1 cellular context compared by ENCODE assay signal in the genomic region with DNA sequence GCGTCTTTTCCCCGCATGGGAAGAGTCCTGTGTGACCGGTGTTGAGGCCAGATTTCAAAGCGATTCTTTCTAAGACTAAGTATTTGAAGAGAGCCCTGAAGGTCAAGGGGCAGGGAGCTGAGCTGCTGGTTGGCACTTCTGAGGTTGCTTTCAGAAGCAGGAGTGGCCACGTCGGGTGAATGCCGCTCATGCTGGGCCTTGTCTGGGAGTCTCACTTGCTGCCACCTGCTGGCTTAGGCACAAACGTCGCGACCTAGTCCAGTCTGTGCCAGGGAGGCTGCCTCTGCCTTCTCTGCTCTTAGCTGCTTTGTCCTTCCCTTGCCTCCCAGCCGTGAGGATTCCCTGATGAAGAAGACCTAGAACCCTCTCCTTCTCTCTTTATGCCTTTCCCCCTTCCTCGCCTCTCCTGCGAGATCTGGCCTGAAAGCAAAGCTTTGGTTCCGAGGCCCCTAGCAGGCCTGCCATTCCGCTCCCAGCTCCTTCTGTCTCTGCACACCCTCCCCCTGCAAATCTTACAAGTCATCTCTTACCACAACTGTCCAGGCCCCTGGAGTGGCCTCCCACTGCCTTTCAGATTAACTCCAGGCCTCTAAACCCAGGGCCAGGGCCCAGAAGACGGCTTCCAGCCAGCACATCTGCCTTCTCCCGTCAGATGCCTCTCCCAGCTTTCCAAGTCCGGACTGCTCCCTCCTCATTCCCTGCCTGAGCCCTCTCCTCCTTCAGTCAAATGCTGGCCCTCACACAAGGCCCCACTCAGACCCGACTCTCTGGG.
TF ChIP-seq lines count a peak whose summit lies in the region.

No MANE protein-coding gene starts in this region.

TF ChIP-seq in GM23338, 12 proteins besides CTCF, POLR2A, EP300 and RAD21:
- TF ChIP-seq, protein P1, sequence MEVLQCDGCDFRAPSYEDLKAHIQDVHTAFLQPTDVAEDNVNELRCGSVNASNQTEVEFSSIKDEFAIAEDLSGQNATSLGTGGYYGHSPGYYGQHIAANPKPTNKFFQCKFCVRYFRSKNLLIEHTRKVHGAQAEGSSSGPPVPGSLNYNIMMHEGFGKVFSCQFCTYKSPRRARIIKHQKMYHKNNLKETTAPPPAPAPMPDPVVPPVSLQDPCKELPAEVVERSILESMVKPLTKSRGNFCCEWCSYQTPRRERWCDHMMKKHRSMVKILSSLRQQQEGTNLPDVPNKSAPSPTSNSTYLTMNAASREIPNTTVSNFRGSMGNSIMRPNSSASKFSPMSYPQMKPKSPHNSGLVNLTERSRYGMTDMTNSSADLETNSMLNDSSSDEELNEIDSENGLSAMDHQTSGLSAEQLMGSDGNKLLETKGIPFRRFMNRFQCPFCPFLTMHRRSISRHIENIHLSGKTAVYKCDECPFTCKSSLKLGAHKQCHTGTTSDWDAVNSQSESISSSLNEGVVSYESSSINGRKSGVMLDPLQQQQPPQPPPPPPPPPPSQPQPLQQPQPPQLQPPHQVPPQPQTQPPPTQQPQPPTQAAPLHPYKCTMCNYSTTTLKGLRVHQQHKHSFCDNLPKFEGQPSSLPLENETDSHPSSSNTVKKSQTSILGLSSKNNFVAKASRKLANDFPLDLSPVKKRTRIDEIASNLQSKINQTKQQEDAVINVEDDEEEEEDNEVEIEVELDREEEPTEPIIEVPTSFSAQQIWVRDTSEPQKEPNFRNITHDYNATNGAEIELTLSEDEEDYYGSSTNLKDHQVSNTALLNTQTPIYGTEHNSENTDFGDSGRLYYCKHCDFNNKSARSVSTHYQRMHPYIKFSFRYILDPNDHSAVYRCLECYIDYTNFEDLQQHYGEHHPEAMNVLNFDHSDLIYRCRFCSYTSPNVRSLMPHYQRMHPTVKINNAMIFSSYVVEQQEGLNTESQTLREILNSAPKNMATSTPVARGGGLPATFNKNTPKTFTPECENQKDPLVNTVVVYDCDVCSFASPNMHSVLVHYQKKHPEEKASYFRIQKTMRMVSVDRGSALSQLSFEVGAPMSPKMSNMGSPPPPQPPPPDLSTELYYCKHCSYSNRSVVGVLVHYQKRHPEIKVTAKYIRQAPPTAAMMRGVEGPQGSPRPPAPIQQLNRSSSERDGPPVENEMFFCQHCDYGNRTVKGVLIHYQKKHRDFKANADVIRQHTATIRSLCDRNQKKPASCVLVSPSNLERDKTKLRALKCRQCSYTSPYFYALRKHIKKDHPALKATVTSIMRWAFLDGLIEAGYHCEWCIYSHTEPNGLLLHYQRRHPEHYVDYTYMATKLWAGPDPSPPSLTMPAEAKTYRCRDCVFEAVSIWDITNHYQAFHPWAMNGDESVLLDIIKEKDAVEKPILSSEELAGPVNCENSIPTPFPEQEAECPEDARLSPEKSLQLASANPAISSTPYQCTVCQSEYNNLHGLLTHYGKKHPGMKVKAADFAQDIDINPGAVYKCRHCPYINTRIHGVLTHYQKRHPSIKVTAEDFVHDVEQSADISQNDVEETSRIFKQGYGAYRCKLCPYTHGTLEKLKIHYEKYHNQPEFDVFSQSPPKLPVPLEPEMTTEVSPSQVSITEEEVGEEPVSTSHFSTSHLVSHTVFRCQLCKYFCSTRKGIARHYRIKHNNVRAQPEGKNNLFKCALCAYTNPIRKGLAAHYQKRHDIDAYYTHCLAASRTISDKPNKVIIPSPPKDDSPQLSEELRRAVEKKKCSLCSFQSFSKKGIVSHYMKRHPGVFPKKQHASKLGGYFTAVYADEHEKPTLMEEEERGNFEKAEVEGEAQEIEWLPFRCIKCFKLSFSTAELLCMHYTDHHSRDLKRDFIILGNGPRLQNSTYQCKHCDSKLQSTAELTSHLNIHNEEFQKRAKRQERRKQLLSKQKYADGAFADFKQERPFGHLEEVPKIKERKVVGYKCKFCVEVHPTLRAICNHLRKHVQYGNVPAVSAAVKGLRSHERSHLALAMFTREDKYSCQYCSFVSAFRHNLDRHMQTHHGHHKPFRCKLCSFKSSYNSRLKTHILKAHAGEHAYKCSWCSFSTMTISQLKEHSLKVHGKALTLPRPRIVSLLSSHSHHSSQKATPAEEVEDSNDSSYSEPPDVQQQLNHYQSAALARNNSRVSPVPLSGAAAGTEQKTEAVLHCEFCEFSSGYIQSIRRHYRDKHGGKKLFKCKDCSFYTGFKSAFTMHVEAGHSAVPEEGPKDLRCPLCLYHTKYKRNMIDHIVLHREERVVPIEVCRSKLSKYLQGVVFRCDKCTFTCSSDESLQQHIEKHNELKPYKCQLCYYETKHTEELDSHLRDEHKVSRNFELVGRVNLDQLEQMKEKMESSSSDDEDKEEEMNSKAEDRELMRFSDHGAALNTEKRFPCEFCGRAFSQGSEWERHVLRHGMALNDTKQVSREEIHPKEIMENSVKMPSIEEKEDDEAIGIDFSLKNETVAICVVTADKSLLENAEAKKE (CRISPR knock-in tag; IDR thresholded peaks at IDR 0.05), result no peak
- TF ChIP-seq POLR2AphosphoS5 (IDR thresholded peaks at IDR 0.05; ENCODE audit: low read depth), result no peak
- no peak for TF ChIP-seq STAT1 (IDR thresholded peaks at IDR 0.05; ENCODE audit: unreplicated experiment)
- no peak for TF ChIP-seq NANOG (IDR thresholded peaks at IDR 0.05; ENCODE audit: borderline replicate concordance)
- no peak for TF ChIP-seq ZNF331 (CRISPR knock-in tag; IDR thresholded peaks at IDR 0.05; ENCODE audit: low read depth)
- TF ChIP-seq, protein P2, sequence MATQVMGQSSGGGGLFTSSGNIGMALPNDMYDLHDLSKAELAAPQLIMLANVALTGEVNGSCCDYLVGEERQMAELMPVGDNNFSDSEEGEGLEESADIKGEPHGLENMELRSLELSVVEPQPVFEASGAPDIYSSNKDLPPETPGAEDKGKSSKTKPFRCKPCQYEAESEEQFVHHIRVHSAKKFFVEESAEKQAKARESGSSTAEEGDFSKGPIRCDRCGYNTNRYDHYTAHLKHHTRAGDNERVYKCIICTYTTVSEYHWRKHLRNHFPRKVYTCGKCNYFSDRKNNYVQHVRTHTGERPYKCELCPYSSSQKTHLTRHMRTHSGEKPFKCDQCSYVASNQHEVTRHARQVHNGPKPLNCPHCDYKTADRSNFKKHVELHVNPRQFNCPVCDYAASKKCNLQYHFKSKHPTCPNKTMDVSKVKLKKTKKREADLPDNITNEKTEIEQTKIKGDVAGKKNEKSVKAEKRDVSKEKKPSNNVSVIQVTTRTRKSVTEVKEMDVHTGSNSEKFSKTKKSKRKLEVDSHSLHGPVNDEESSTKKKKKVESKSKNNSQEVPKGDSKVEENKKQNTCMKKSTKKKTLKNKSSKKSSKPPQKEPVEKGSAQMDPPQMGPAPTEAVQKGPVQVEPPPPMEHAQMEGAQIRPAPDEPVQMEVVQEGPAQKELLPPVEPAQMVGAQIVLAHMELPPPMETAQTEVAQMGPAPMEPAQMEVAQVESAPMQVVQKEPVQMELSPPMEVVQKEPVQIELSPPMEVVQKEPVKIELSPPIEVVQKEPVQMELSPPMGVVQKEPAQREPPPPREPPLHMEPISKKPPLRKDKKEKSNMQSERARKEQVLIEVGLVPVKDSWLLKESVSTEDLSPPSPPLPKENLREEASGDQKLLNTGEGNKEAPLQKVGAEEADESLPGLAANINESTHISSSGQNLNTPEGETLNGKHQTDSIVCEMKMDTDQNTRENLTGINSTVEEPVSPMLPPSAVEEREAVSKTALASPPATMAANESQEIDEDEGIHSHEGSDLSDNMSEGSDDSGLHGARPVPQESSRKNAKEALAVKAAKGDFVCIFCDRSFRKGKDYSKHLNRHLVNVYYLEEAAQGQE (IDR thresholded peaks at IDR 0.05; ENCODE audit: unreplicated experiment), result no peak
- TF ChIP-seq ZNF114 (CRISPR knock-in tag; IDR thresholded peaks at IDR 0.05), result no peak
- TF ChIP-seq, protein P3, sequence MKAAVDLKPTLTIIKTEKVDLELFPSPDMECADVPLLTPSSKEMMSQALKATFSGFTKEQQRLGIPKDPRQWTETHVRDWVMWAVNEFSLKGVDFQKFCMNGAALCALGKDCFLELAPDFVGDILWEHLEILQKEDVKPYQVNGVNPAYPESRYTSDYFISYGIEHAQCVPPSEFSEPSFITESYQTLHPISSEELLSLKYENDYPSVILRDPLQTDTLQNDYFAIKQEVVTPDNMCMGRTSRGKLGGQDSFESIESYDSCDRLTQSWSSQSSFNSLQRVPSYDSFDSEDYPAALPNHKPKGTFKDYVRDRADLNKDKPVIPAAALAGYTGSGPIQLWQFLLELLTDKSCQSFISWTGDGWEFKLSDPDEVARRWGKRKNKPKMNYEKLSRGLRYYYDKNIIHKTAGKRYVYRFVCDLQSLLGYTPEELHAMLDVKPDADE (IDR thresholded peaks at IDR 0.05), result no peak
- TF ChIP-seq EZH2 (IDR thresholded peaks at IDR 0.05; ENCODE audit: low read depth, unreplicated experiment), result no peak
- no peak for TF ChIP-seq EZH2phosphoT487 (IDR thresholded peaks at IDR 0.05; ENCODE audit: unreplicated experiment)
- TF ChIP-seq JUNB (IDR thresholded peaks at IDR 0.05; ENCODE audit: unreplicated experiment), result no peak
- TF ChIP-seq CREB1 (CRISPR knock-in tag; IDR thresholded peaks at IDR 0.05; ENCODE audit: low read depth), result no peak
